22 cellular contexts compared by ENCODE assay signal in the genomic region with DNA sequence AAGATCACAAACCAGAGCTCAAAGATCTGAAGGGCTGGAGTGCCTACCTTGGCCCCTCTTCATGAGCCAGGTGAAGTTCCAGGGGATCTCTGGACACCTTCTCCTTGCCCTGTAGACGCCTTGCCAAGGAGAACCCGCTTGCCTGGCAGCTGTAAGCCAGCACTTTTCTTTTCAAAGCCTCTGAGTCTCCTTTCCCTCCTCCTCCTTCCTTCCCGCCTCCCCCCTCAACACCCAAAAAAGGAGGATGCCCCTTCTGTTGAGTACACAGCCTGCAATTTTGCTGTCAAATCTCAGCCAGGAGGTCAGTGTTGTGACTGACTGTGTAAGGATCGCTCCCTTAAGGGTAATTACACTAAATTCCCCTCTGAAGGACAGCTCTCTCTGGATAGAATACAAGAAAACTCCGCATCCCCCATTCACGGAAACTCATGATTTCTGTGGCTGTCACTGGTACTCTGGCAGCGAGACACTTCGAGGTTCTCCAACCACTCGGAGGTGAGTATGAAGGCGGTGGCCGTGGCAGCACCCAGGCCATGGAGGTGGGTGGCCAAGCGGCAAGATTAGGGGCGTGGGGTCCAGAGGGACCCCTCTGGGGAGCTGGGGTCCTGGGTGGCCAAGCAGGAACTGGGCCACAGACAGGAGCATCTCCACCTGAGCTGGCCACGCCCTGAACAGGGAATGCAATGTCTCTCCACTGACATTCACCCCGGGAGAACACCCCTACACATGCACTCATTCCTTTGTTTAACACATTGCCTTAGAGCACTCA. TPM values are rescaled to one million over a fixed set of nuclear protein-coding genes. Genes with fewer than 3 reads are reported as not detected.
DNase-seq lines count a peak whose midpoint lies in the region; ATAC-seq and TF ChIP-seq lines count a peak whose summit lies in the region.
"Had no signal": no experiment of that assay in that cellular context is flagged by ENCODE, and none has a peak within 500 bp of the region (broad histone marks: within the 10 kb centered on the region; RNA-seq: fewer than 3 reads in every experiment).

No MANE protein-coding gene starts in this region.

- H3K9me2 ChIP-seq in neural cell (ENCODE audit: insufficient read depth, low read length), result no peaks in the 10 kb centered on the region

- no peak for TF ChIP-seq CTCF in neural cell (IDR thresholded peaks at IDR 0.05; ENCODE audit: poor library complexity, severe bottlenecking)
- TF ChIP-seq CTCF in type B pancreatic cell (conservative IDR thresholded peaks at IDR 0.05), result no peak

- DNase-seq in H7 (peak; percentile 51), NCI-H69 (lab: John Stamatoyannopoulos, UW) (peak; percentile 92), type B pancreatic cell (ENCODE audit: extremely low spot score, unreplicated experiment) (no peak), inferior parietal cortex (ENCODE audit: extremely low spot score) (no peak)
- DNase-seq: AML-193; C1 segment of cervical spinal cord; CD8-positive, alpha-beta T cell; DMS79 treated with DMSO at 0.1 percent for 48 hours; GF-D8; Karpas-422; NCI-H1092; NCI-H187 treated with DMSO at 0.1 percent for 48 hours; NCI-H2171 treated with DMSO at 0.1 percent for 48 hours; NCI-H446; NCI-H526; PC-9 had no signal

- H3K36me3 ChIP-seq in H7 (replicated peaks; ENCODE audit: control insufficient read depth, insufficient read depth, low read length) (no peaks in the 10 kb centered on the region), neural cell (ENCODE audit: insufficient read depth, low read length) (no peaks in the 10 kb centered on the region)
- H3K36me3 ChIP-seq: SJSA1 had no signal

- H3K27ac ChIP-seq in neural cell (ENCODE audit: low read length), result peak overlapping the region; percentile 88
- H3K27ac ChIP-seq: A549, PC-9, SJSA1 had no signal

- H3K4me3 Mint-ChIP-seq in type B pancreatic cell, result peak overlapping the region; percentile 17
- H3K4me3 Mint-ChIP-seq: CD8-positive, alpha-beta T cell had no signal

- peaks cover 7% of the 10 kb centered on the region for H3K27me3 Mint-ChIP-seq in type B pancreatic cell

- peak overlapping the region; percentile 65 for H3K4me2 ChIP-seq in neural cell (ENCODE audit: low read length)
- H3K4me2 ChIP-seq: A549, PC-9 had no signal

- no peaks in the 10 kb centered on the region for H3K9me3 Mint-ChIP-seq in type B pancreatic cell
- H3K9me3 Mint-ChIP-seq: CD8-positive, alpha-beta T cell had no signal

- peak overlapping the region; percentile 60 for H3K9ac ChIP-seq in neural cell (ENCODE audit: low read length)

- H3K36me3 Mint-ChIP-seq in type B pancreatic cell, result no peaks in the 10 kb centered on the region
- H3K36me3 Mint-ChIP-seq: CD8-positive, alpha-beta T cell had no signal

- ATAC-seq in GM19455 (IDR thresholded peaks at IDR 0.05; ENCODE audit: unreplicated experiment) (no peak), GM18873 (IDR thresholded peaks at IDR 0.05; ENCODE audit: low FRiP score, unreplicated experiment) (no peak)
- ATAC-seq: A549; CD8-positive, alpha-beta T cell; Right ventricle myocardium inferior had no signal

- H3K4me1 Mint-ChIP-seq in type B pancreatic cell (ENCODE audit: unreplicated experiment), result peaks cover 56% of the 10 kb centered on the region

- H3F3A ChIP-seq in neural cell (ENCODE audit: insufficient read depth, low read length, poor library complexity, severe bottlenecking), result peaks cover 4% of the 10 kb centered on the region

- H3K27me3 ChIP-seq in H7 (ENCODE audit: control insufficient read depth, insufficient read depth, low read length), result peaks cover 9% of the 10 kb centered on the region
- H3K27me3 ChIP-seq in neural cell (ENCODE audit: insufficient read depth, low read depth, low read length), result no peaks in the 10 kb centered on the region
- H3K27me3 ChIP-seq: SJSA1 had no signal

- no peaks in the 10 kb centered on the region for H3K79me2 ChIP-seq in neural cell (replicated peaks; ENCODE audit: insufficient read depth, low read length)

- no peaks in the 10 kb centered on the region for H3K9me3 ChIP-seq in neural cell (ENCODE audit: low read length)
- H3K9me3 ChIP-seq: A549, SJSA1 had no signal

- H2AFZ ChIP-seq in neural cell (ENCODE audit: low read depth, low read length), result no peak overlapping the region
- H2AFZ ChIP-seq: PC-9 had no signal

- TF ChIP-seq RAD21 in neural cell (conservative IDR thresholded peaks at IDR 0.05), result no peak

- no peaks in the 10 kb centered on the region for H4K20me1 ChIP-seq in neural cell (ENCODE audit: insufficient read depth)

- no peak overlapping the region for H3K27ac Mint-ChIP-seq in type B pancreatic cell
- H3K27ac Mint-ChIP-seq: CD8-positive, alpha-beta T cell had no signal

- TF ChIP-seq EP300 in neural cell (conservative IDR thresholded peaks at IDR 0.05; ENCODE audit: poor library complexity, severe bottlenecking), result no peak

- H3K4me3 ChIP-seq in H7 (ENCODE audit: insufficient read depth, low read depth, low read length) (no peak overlapping the region), neural cell (ENCODE audit: low read length) (peak overlapping the region; percentile 43)
- H3K4me3 ChIP-seq: A549, PC-9, SJSA1 had no signal

TF ChIP-seq in neural cell, 6 proteins besides CTCF, POLR2A, EP300 and RAD21:
- TF ChIP-seq, protein P1, sequence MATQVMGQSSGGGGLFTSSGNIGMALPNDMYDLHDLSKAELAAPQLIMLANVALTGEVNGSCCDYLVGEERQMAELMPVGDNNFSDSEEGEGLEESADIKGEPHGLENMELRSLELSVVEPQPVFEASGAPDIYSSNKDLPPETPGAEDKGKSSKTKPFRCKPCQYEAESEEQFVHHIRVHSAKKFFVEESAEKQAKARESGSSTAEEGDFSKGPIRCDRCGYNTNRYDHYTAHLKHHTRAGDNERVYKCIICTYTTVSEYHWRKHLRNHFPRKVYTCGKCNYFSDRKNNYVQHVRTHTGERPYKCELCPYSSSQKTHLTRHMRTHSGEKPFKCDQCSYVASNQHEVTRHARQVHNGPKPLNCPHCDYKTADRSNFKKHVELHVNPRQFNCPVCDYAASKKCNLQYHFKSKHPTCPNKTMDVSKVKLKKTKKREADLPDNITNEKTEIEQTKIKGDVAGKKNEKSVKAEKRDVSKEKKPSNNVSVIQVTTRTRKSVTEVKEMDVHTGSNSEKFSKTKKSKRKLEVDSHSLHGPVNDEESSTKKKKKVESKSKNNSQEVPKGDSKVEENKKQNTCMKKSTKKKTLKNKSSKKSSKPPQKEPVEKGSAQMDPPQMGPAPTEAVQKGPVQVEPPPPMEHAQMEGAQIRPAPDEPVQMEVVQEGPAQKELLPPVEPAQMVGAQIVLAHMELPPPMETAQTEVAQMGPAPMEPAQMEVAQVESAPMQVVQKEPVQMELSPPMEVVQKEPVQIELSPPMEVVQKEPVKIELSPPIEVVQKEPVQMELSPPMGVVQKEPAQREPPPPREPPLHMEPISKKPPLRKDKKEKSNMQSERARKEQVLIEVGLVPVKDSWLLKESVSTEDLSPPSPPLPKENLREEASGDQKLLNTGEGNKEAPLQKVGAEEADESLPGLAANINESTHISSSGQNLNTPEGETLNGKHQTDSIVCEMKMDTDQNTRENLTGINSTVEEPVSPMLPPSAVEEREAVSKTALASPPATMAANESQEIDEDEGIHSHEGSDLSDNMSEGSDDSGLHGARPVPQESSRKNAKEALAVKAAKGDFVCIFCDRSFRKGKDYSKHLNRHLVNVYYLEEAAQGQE (IDR thresholded peaks at IDR 0.05; ENCODE audit: borderline replicate concordance), result no peak
- TF ChIP-seq TAF1 (IDR thresholded peaks at IDR 0.05; ENCODE audit: low read depth), result no peak
- no peak for TF ChIP-seq SMC3 (conservative IDR thresholded peaks at IDR 0.05; ENCODE audit: poor library complexity)
- no peak for TF ChIP-seq MXI1 (conservative IDR thresholded peaks at IDR 0.05; ENCODE audit: poor library complexity, severe bottlenecking)
- no peak for TF ChIP-seq POLR2AphosphoS5 (IDR thresholded peaks at IDR 0.05)
- TF ChIP-seq EZH2 (IDR thresholded peaks at IDR 0.05; ENCODE audit: borderline replicate concordance, insufficient read depth, low read length, poor library complexity, severe bottlenecking), result no peak

RNA-seq across cellular contexts. Expression of gene FOXP4, which starts 23.2 kb away (rescaled TPM):
- total RNA-seq in H7 (2014; rRNA removed; shearing (Covaris generic)), result 10.7 and 11.5 TPM in 2 replicates
- 7.1 and 9.7 TPM in 2 replicates for polyA plus RNA-seq in neural cell
- polyA minus RNA-seq in neural cell, result 25.9 and 31.2 TPM in 2 replicates
- total RNA-seq in type B pancreatic cell (ENCODE audit: low replicate concordance), result 62.2 and 100 TPM in 2 replicates

Comparison
In these comparisons a context has a peak if more than half of its experiments do, and no peak if none do; other contexts are left out.
1. DNase-seq: peak in H7 (single experiment) and NCI-H69 (single experiment); none in type B pancreatic cell (single experiment) and inferior parietal cortex (single experiment).